6 cellular contexts compared by ENCODE assay signal in genomic region chr6:15665237-15665636, GRCh38.
"Had no signal": no experiment of that assay in that cellular context is flagged by ENCODE, and none has a peak within 500 bp of the region (broad histone marks: within the 10 kb centered on the region; RNA-seq: fewer than 3 reads in every experiment).

No MANE protein-coding gene starts in this region.

- FAIRE-seq: H1, H54 had no signal

- H3K4me2 ChIP-seq: GM23338 had no signal

- H2AFZ ChIP-seq: GM23338 had no signal

- DNase-seq: H9, HCEC 1CT, KG1 had no signal

- H3K4me3 ChIP-seq: GM23338 had no signal

- ATAC-seq: GM23338 had no signal
